In the genomic region with DNA sequence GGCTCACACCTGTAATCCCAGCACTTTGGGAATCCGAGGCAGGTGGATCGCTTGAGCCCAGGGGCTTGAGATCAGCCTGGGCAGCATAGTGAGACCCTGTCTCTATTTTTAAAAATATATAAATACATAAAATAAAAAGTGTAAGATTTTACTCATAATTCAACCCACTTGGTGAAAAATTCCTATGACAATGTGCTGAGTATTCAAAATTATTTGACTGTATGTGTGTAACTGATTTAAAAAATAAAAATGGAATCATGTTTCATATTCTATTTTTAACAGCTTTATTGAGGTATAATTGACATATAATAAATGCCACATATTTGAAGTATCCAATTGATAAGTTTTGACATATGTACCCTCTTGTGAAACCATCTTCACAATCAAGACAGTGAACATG, we compare ENCODE assay signal across 31 cellular contexts. TPM values are rescaled to one million over a fixed set of nuclear protein-coding genes. Genes with fewer than 3 reads are reported as not detected.
DNase-seq lines count a peak whose midpoint lies in the region; ATAC-seq, FAIRE-seq and TF ChIP-seq lines count a peak whose summit lies in the region.
"Had no signal": no experiment of that assay in that cellular context is flagged by ENCODE, and none has a peak within 500 bp of the region (broad histone marks: within the 10 kb centered on the region; RNA-seq: fewer than 3 reads in every experiment).

No MANE protein-coding gene starts in this region.

- no peak overlapping the region for H3K4me3 Mint-ChIP-seq in mesothelial cell of epicardium
- H3K4me3 Mint-ChIP-seq: CD14-positive monocyte; CD4-positive, alpha-beta memory T cell; CD4-positive, CD25-positive, alpha-beta regulatory T cell; CD8-positive, alpha-beta memory T cell had no signal

- no peak overlapping the region for H2AFZ ChIP-seq in HepG2 (ENCODE audit: low read length)
- H2AFZ ChIP-seq in K562 (ENCODE audit: low read depth, low read length), result no peak overlapping the region
- H2AFZ ChIP-seq in mammary epithelial cell (ENCODE audit: low read depth, low read length), result no peak overlapping the region

- TF ChIP-seq POLR2A in HepG2 (IDR thresholded peaks at IDR 0.05; ENCODE audit: insufficient read depth in 1 of 2, low read depth in 2 of 2, low read length in 2 of 2) (no peak), right lobe of liver (IDR thresholded peaks at IDR 0.05) (no peak), K562 (conservative IDR thresholded peaks at IDR 0.05) (no peak)

- no peaks in the 10 kb centered on the region for H3K9me3 Mint-ChIP-seq in mesothelial cell of epicardium
- H3K9me3 Mint-ChIP-seq: CD4-positive, alpha-beta memory T cell; CD8-positive, alpha-beta memory T cell had no signal

- H3K36me3 Mint-ChIP-seq in mesothelial cell of epicardium, result no peaks in the 10 kb centered on the region
- H3K36me3 Mint-ChIP-seq: CD4-positive, alpha-beta memory T cell; CD4-positive, CD25-positive, alpha-beta regulatory T cell; CD8-positive, alpha-beta memory T cell had no signal

- H3K9me3 ChIP-seq in HepG2 (ENCODE audit: low read length) (no peaks in the 10 kb centered on the region), right lobe of liver (no peaks in the 10 kb centered on the region), K562 (replicated peaks; ENCODE audit: control insufficient read depth, insufficient read depth, low read depth, low read length) (no peaks in the 10 kb centered on the region), mammary epithelial cell (replicated peaks; ENCODE audit: insufficient read depth, low read length) (no peaks in the 10 kb centered on the region)
- H3K9me3 ChIP-seq: BE2C, BLaER1 had no signal

- H3K4me3 ChIP-seq in HepG2 (replicated peaks in 1 of 3; ENCODE audit: insufficient read depth in 1 of 3, low read depth in 2 of 3, low read length in 3 of 3) (no peak overlapping the region), right lobe of liver (no peak overlapping the region), K562 (no peak overlapping the region), mammary epithelial cell (replicated peaks in 1 of 3; ENCODE audit: insufficient read depth in 1 of 3, low read depth in 2 of 3, low read length in 3 of 3) (no peak overlapping the region)
- H3K4me3 ChIP-seq: BLaER1, GM12878 had no signal

- in situ Hi-C loops in HepG2 (cut with HindIII; ENCODE audit: extremely low pct_ligation_motif_present, low pct_unique_long_range_greater_than_20kb) (no loop called here), K562 (cut with MboI) (no loop called here), mammary epithelial cell (cut with MboI; ENCODE audit: low sequenced_read_pairs in 2 of 2) (no loop called here)

- CTCF ChIA-PET in HepG2 (lab: Yijun Ruan, JAX; ENCODE audit: low intra/inter-chr PET ratio, low total read pairs) (no interaction called here), K562 (lab: Yijun Ruan, JAX; ENCODE audit: low intra/inter-chr PET ratio) (no interaction called here), mammary epithelial cell (lab: Charles Lee; ENCODE audit: low non-redundant PET) (no interaction called here)

- TF ChIP-seq CTCF in HepG2 (CRISPR knock-in tag; IDR thresholded peaks at IDR 0.05) (no peak), right lobe of liver (IDR thresholded peaks at IDR 0.05) (no peak), K562 (IDR thresholded peaks at IDR 0.05 in 2 of 3, conservative IDR thresholded peaks at IDR 0.05 in 1 of 3; ENCODE audit: insufficient read depth in 2 of 3, low read depth in 1 of 3, low read length in 3 of 3) (no peak), mesothelial cell of epicardium (IDR thresholded peaks at IDR 0.05; ENCODE audit: unreplicated experiment) (no peak), mammary epithelial cell (conservative IDR thresholded peaks at IDR 0.05 in 1 of 2, IDR thresholded peaks at IDR 0.05 in 1 of 2; ENCODE audit: extremely low read depth in 1 of 2, insufficient read depth in 1 of 2, low read depth in 1 of 2, low read length in 2 of 2) (no peak)

- dilution Hi-C loops in mammary epithelial cell (cut with HindIII; ENCODE audit: low sequenced_read_pairs), result loop anchor here (5.0 kb wide), 1 partner anchor 61 kb away; no protein-coding TSS in a partner anchor

- DNase-seq in HepG2 (ENCODE audit: low spot score), result no peak
- DNase-seq in right lobe of liver, result no peak
- no peak for DNase-seq in K562 (ENCODE audit: extremely low read depth in 1 of 4, low spot score in 3 of 4)
- DNase-seq in mesothelial cell of epicardium (ENCODE audit: low spot score in 2 of 2, unreplicated experiment in 2 of 2), result no peak
- no peak for DNase-seq in mammary epithelial cell
- DNase-seq in NCI-H1436 treated with DMSO at 0.1 percent for 48 hours (lab: John Stamatoyannopoulos, UW), result no peak
- DNase-seq: ACHN; BE2C; C1 segment of cervical spinal cord; CD4-positive, alpha-beta memory T cell; CD4-positive, CD25-positive, alpha-beta regulatory T cell; CD8-positive, alpha-beta memory T cell; COR-L47; DMS 273 treated with DMSO at 0.1 percent for 48 hours; DMS153; DMS53; DMS79; DND-41; EL; GDM1 had no signal

- ATAC-seq in HepG2 (no peak), right lobe of liver (no peak), K562 (no peak)
- ATAC-seq: GM12878 had no signal

- H3K79me2 ChIP-seq in HepG2 (ENCODE audit: insufficient read depth, low read length) (no peaks in the 10 kb centered on the region), K562 (ENCODE audit: control insufficient read depth, insufficient read depth, low read length) (no peaks in the 10 kb centered on the region), mammary epithelial cell (ENCODE audit: insufficient read depth, low read length) (no peaks in the 10 kb centered on the region)

- BruUV-seq in HepG2 (replicated peaks; lab: Mats Ljungman, UMichigan) (no TSS peak), K562 (replicated peaks; lab: Mats Ljungman, UMichigan) (no TSS peak), mammary epithelial cell (replicated peaks; lab: Mats Ljungman, UMichigan) (no TSS peak)

- FAIRE-seq in HepG2 (lab: Jason Lieb, UNC), result no peak
- no peak for FAIRE-seq in K562 (lab: Jason Lieb, UNC)
- FAIRE-seq: GM12878, GM12892, GM18507 had no signal

- TF ChIP-seq EP300 in HepG2 (IDR thresholded peaks at IDR 0.05; ENCODE audit: low read depth in 2 of 2, low read length in 2 of 2) (no peak), HepG2 (CRISPR knock-in tag; IDR thresholded peaks at IDR 0.05; ENCODE audit: borderline replicate concordance) (no peak), K562 (IDR thresholded peaks at IDR 0.05; ENCODE audit: low read length) (no peak)

- intact Hi-C loops in HepG2 (cut with micrococcal nuclease; ENCODE audit: unreplicated experiment), result no loop called here
- intact Hi-C loops in right lobe of liver (cut with DNase I), result no loop called here
- intact Hi-C loops in K562 (cut with micrococcal nuclease), result no loop called here
- intact Hi-C loops in mammary epithelial cell (cut with micrococcal nuclease), result no loop called here

- H4K20me1 ChIP-seq in HepG2 (ENCODE audit: insufficient read depth, low read length) (no peaks in the 10 kb centered on the region), K562 (replicated peaks; ENCODE audit: control insufficient read depth, insufficient read depth, low read length) (no peaks in the 10 kb centered on the region), mammary epithelial cell (ENCODE audit: insufficient read depth, low read length) (no peaks in the 10 kb centered on the region)
- H4K20me1 ChIP-seq: BLaER1 had no signal

- POLR2A ChIA-PET in HepG2 (lab: Yijun Ruan, JAX), result no interaction called here
- POLR2A ChIA-PET in K562 (lab: Yijun Ruan, JAX), result interaction anchor here (1.3 kb wide), 1 partner anchor 27 kb away, joined by 4 read pairs; no protein-coding TSS in a partner anchor

- peak overlapping the region; percentile 5 for H3K27ac Mint-ChIP-seq in mesothelial cell of epicardium
- H3K27ac Mint-ChIP-seq: CD14-positive monocyte; CD4-positive, CD25-positive, alpha-beta regulatory T cell had no signal

- H3K27ac ChIP-seq in HepG2 (ENCODE audit: extremely low read length, insufficient read depth, low read length), result no peak overlapping the region
- no peak overlapping the region for H3K27ac ChIP-seq in right lobe of liver
- no peak overlapping the region for H3K27ac ChIP-seq in K562 (ENCODE audit: extremely low read depth, low read depth, low read length)
- no peak overlapping the region for H3K27ac ChIP-seq in mammary epithelial cell (ENCODE audit: insufficient read depth, low read depth, low read length)
- H3K27ac ChIP-seq: 22Rv1, BLaER1 had no signal

- H3K9ac ChIP-seq in HepG2 (ENCODE audit: insufficient read depth, low read depth, low read length) (no peak overlapping the region), K562 (ENCODE audit: insufficient read depth in 1 of 2, low read depth in 2 of 2, low read length in 2 of 2) (no peak overlapping the region), mammary epithelial cell (ENCODE audit: insufficient read depth, low read length) (no peak overlapping the region)
- H3K9ac ChIP-seq: BLaER1 had no signal

- H3K9me1 ChIP-seq in K562 (ENCODE audit: control insufficient read depth, insufficient read depth, low read length), result no peaks in the 10 kb centered on the region

- no peak overlapping the region for H3K4me2 ChIP-seq in HepG2 (ENCODE audit: low read depth, low read length)
- H3K4me2 ChIP-seq in K562 (ENCODE audit: insufficient read depth, low read length), result no peak overlapping the region
- H3K4me2 ChIP-seq in mammary epithelial cell (ENCODE audit: insufficient read depth, low read depth, low read length), result no peak overlapping the region
- H3K4me2 ChIP-seq: BLaER1 had no signal

- peaks cover 23% of the 10 kb centered on the region for H3K4me1 Mint-ChIP-seq in mesothelial cell of epicardium
- H3K4me1 Mint-ChIP-seq: CD14-positive monocyte; CD4-positive, alpha-beta memory T cell; CD4-positive, CD25-positive, alpha-beta regulatory T cell; CD8-positive, alpha-beta memory T cell had no signal

- no peaks in the 10 kb centered on the region for H3K27me3 ChIP-seq in HepG2 (ENCODE audit: control insufficient read depth in 1 of 2, insufficient read depth in 2 of 2, low read length in 2 of 2)
- no peaks in the 10 kb centered on the region for H3K27me3 ChIP-seq in right lobe of liver
- H3K27me3 ChIP-seq in K562 (ENCODE audit: control insufficient read depth in 2 of 2, insufficient read depth in 2 of 2, low read length in 2 of 2), result peaks cover 9 to 13% of the 10 kb centered on the region in 2 experiments; a peak in 4 of 5 replicates
- no peaks in the 10 kb centered on the region for H3K27me3 ChIP-seq in mammary epithelial cell (ENCODE audit: insufficient read depth, low read length)
- H3K27me3 ChIP-seq: BE2C, BLaER1 had no signal

- H3K4me1 ChIP-seq in HepG2 (ENCODE audit: insufficient read depth, low read length), result no peaks in the 10 kb centered on the region
- no peaks in the 10 kb centered on the region for H3K4me1 ChIP-seq in right lobe of liver
- H3K4me1 ChIP-seq in K562 (replicated peaks in 1 of 2; ENCODE audit: control insufficient read depth in 2 of 2, insufficient read depth in 2 of 2, low read length in 2 of 2), result no peaks in the 10 kb centered on the region
- no peaks in the 10 kb centered on the region for H3K4me1 ChIP-seq in mammary epithelial cell (ENCODE audit: insufficient read depth, low read length)
- H3K4me1 ChIP-seq: BE2C, BLaER1 had no signal

- TF ChIP-seq RAD21 in HepG2 (CRISPR knock-in tag; IDR thresholded peaks at IDR 0.05) (no peak), K562 (CRISPR knock-in tag; conservative IDR thresholded peaks at IDR 0.05 in 1 of 2, IDR thresholded peaks at IDR 0.05 in 1 of 2) (no peak)

- 68% methylated on average over 2 of the region's 2 CpGs for WGBS in HepG2 (ENCODE audit: low lambda C conversion rate)
- whole genome bisulfite sequencing in right lobe of liver (ENCODE audit: insufficient coverage, low coverage, low lambda C conversion rate, missing lambda C conversion rate), result 87% methylated on average over 2 of the region's 2 CpGs
- WGBS in K562 (ENCODE audit: insufficient coverage, low coverage, missing lambda C conversion rate), result 0% methylated on average over 2 of the region's 2 CpGs
- WGBS in mammary epithelial cell (ENCODE audit: low coverage, missing lambda C conversion rate), result 100% methylated on average over 2 of the region's 2 CpGs

- no peaks in the 10 kb centered on the region for H3K36me3 ChIP-seq in HepG2 (replicated peaks in 1 of 2; ENCODE audit: control insufficient read depth in 1 of 2, insufficient read depth in 2 of 2, low read length in 2 of 2)
- H3K36me3 ChIP-seq in right lobe of liver, result no peaks in the 10 kb centered on the region
- no peaks in the 10 kb centered on the region for H3K36me3 ChIP-seq in K562 (ENCODE audit: control insufficient read depth, insufficient read depth, low read length)
- H3K36me3 ChIP-seq in mammary epithelial cell (ENCODE audit: insufficient read depth, low read length), result no peaks in the 10 kb centered on the region
- H3K36me3 ChIP-seq: BE2C had no signal

- no peaks in the 10 kb centered on the region for H3K27me3 Mint-ChIP-seq in mesothelial cell of epicardium (ENCODE audit: low read depth)
- H3K27me3 Mint-ChIP-seq: CD4-positive, alpha-beta memory T cell had no signal

RNA-seq across cellular contexts. Expression of gene GM2A, which starts 22.8 kb away (rescaled TPM):
- 16.6 and 29.6 TPM in 2 replicates for total RNA-seq in HepG2 (2016; rRNA removed; fragmentation: Illumina TruSeq; extraction: Trizol)
- 4.1 and 4.6 TPM in 2 replicates for total RNA-seq in HepG2 (2016; cell fraction: cytosol; rRNA removed; fragmentation: Illumina TruSeq; extraction: Trizol; ENCODE audit: low read depth)
- total RNA-seq in HepG2 (2016; cell fraction: insoluble cytoplasmic fraction; rRNA removed; fragmentation: Illumina TruSeq; extraction: Trizol), result 17.1 and 30.7 TPM in 2 replicates
- total RNA-seq in HepG2 (2016; cell fraction: membrane; rRNA removed; fragmentation: Illumina TruSeq; extraction: Trizol), result 11.9 and 12.6 TPM in 2 replicates
- 27.5 and 33.6 TPM in 2 replicates for total RNA-seq in HepG2 (2016; cell fraction: nucleus; rRNA removed; fragmentation: Illumina TruSeq; extraction: Trizol)
- polyA plus RNA-seq in HepG2 (2011; rRNA removed), result 12.9 and 14.6 TPM in 2 replicates
- polyA plus RNA-seq in HepG2 (2011; cell fraction: cytosol; rRNA removed), result 11.3 TPM in 2 replicates
- 3.9 and 5.2 TPM in 2 replicates for polyA plus RNA-seq in HepG2 (2011; cell fraction: nucleus; rRNA removed)
- polyA plus RNA-seq in HepG2 (2012), result 8.5 and 11.0 TPM in 2 replicates
- 3.8 TPM in 2 replicates for polyA plus RNA-seq in HepG2 (2016; cell fraction: cytosol; fragmentation: Illumina TruSeq; extraction: Trizol; ENCODE audit: low read depth)
- 21.4 and 21.7 TPM in 2 replicates for polyA plus RNA-seq in HepG2 (2016; cell fraction: insoluble cytoplasmic fraction; fragmentation: Illumina TruSeq; extraction: Trizol; ENCODE audit: low read depth)
- polyA plus RNA-seq in HepG2 (2016; cell fraction: membrane; fragmentation: Illumina TruSeq; extraction: Trizol; ENCODE audit: low read depth), result 9.6 and 10.8 TPM in 2 replicates
- polyA plus RNA-seq in HepG2 (2016; cell fraction: nucleus; fragmentation: Illumina TruSeq; extraction: Trizol; ENCODE audit: insufficient read depth, low read depth), result 42.8 and 48.3 TPM in 2 replicates
- 9.2 and 31.1 TPM in 2 replicates for polyA minus RNA-seq in HepG2 (2011; rRNA and poly(A)+ RNA removed; ENCODE audit: low replicate concordance)
- 12.1 and 12.7 TPM in 2 replicates for polyA minus RNA-seq in HepG2 (2011; cell fraction: cytosol; rRNA and poly(A)+ RNA removed)
- polyA minus RNA-seq in HepG2 (2011; cell fraction: nucleus; rRNA and poly(A)+ RNA removed), result 6.6 and 10.6 TPM in 2 replicates
- 10 to 100 TPM; 11.7 to 23.6 (median 20.3) TPM for total RNA-seq in right lobe of liver
- total RNA-seq in K562 (2011; cell fraction: chromatin; rRNA removed; ENCODE audit: low replicate concordance), result 6.6 and 8.0 TPM in 2 replicates
- 8.3 and 9.7 TPM in 2 replicates for total RNA-seq in K562 (2011; cell fraction: nucleolus; rRNA removed)
- 9.1 and 11.3 TPM in 2 replicates for total RNA-seq in K562 (2011; cell fraction: nucleoplasm; rRNA removed)
- 9.9 and 12.4 TPM in 2 replicates for total RNA-seq in K562 (2014; rRNA removed)
- 11.9 and 12.3 TPM in 2 replicates for total RNA-seq in K562 (2014; rRNA removed; fragmentation: Illumina TruSeq; extraction: Trizol)
- 34.0 and 36.0 TPM in 2 replicates for total RNA-seq in K562 (2015; rRNA removed; fragmentation: Illumina TruSeq; extraction: Trizol)
- total RNA-seq in K562 (2021), result 13.2 and 14.4 TPM in 2 replicates
- 5.8 and 9.1 TPM in 2 replicates for polyA plus RNA-seq in K562 (2011; rRNA removed)
- 5.6 and 8.0 TPM in 2 replicates for polyA plus RNA-seq in K562 (2011; cell fraction: cytosol; rRNA removed)
- 2.5 and 3.4 TPM in 2 replicates for polyA plus RNA-seq in K562 (2011; cell fraction: nucleus; rRNA removed)
- polyA plus RNA-seq in K562 (2012), result 18.5 and 29.7 TPM in 2 replicates
- 10.6 and 11.1 TPM in 2 replicates for polyA plus RNA-seq in K562 (2014; fragmentation: Illumina TruSeq; extraction: Trizol)
- polyA plus RNA-seq in K562 (2014; fragmentation: Nextera tagmentation; extraction: Ambion mirVana), result 1 to 10 TPM; 7.1 to 10.0 TPM
- polyA plus RNA-seq in K562 (2014; rRNA removed), result 7.3 TPM in 2 replicates
- 10.4 and 13.3 TPM in 2 replicates for polyA minus RNA-seq in K562 (2011; rRNA and poly(A)+ RNA removed)
- 6.2 and 9.7 TPM in 2 replicates for polyA minus RNA-seq in K562 (2011; cell fraction: cytosol; rRNA and poly(A)+ RNA removed)
- polyA minus RNA-seq in K562 (2011; cell fraction: nucleus; rRNA and poly(A)+ RNA removed), result 1.2 and 3.4 TPM in 2 replicates
- total RNA-seq in mesothelial cell of epicardium, result 41.8 to 42.9 TPM (median 42.7 TPM) in 3 replicates
- total RNA-seq in mammary epithelial cell, result 100 to 1,000 TPM; 114 to 138 TPM
- polyA plus RNA-seq in mammary epithelial cell, result 88.4 TPM
- polyA minus RNA-seq in mammary epithelial cell, result 238 TPM

RNA-seq across cellular contexts. Expression of gene SLC36A3, which starts 27.8 kb away (rescaled TPM):
- total RNA-seq in HepG2 (2016; rRNA removed; fragmentation: Illumina TruSeq; extraction: Trizol) (not detected in 2 replicates), right lobe of liver (not detected), K562 (2014; rRNA removed) (not detected in 2 replicates), K562 (2014; rRNA removed; fragmentation: Illumina TruSeq; extraction: Trizol) (not detected in 2 replicates), K562 (2015; rRNA removed; fragmentation: Illumina TruSeq; extraction: Trizol) (not detected in 2 replicates), K562 (2021) (not detected in 2 replicates), mesothelial cell of epicardium (not detected in 3 replicates), mammary epithelial cell (not detected)
- total RNA-seq in HepG2 (2016; cell fraction: cytosol; rRNA removed; fragmentation: Illumina TruSeq; extraction: Trizol; ENCODE audit: low read depth), result not detected in 2 replicates
- total RNA-seq in HepG2 (2016; cell fraction: insoluble cytoplasmic fraction; rRNA removed; fragmentation: Illumina TruSeq; extraction: Trizol), result not detected in 2 replicates
- not detected in 2 replicates for total RNA-seq in HepG2 (2016; cell fraction: membrane; rRNA removed; fragmentation: Illumina TruSeq; extraction: Trizol)
- not detected in 2 replicates for total RNA-seq in HepG2 (2016; cell fraction: nucleus; rRNA removed; fragmentation: Illumina TruSeq; extraction: Trizol)
- polyA plus RNA-seq in HepG2 (2011; rRNA removed) (not detected in 2 replicates), K562 (2011; rRNA removed) (not detected in 2 replicates), K562 (2014; fragmentation: Illumina TruSeq; extraction: Trizol) (not detected in 2 replicates), K562 (2014; fragmentation: Nextera tagmentation; extraction: Ambion mirVana) (not detected), K562 (2014; rRNA removed) (not detected in 2 replicates), mammary epithelial cell (not detected)
- not detected in 2 replicates for polyA plus RNA-seq in HepG2 (2011; cell fraction: cytosol; rRNA removed)
- polyA plus RNA-seq in HepG2 (2011; cell fraction: nucleus; rRNA removed), result not detected in 2 replicates
- not detected in 2 replicates for polyA plus RNA-seq in HepG2 (2012)
- polyA plus RNA-seq in HepG2 (2016; cell fraction: cytosol; fragmentation: Illumina TruSeq; extraction: Trizol; ENCODE audit: low read depth), result not detected in 2 replicates
- not detected in 2 replicates for polyA plus RNA-seq in HepG2 (2016; cell fraction: insoluble cytoplasmic fraction; fragmentation: Illumina TruSeq; extraction: Trizol; ENCODE audit: low read depth)
- not detected in 2 replicates for polyA plus RNA-seq in HepG2 (2016; cell fraction: membrane; fragmentation: Illumina TruSeq; extraction: Trizol; ENCODE audit: low read depth)
- not detected in 2 replicates for polyA plus RNA-seq in HepG2 (2016; cell fraction: nucleus; fragmentation: Illumina TruSeq; extraction: Trizol; ENCODE audit: insufficient read depth, low read depth)
- polyA minus RNA-seq in HepG2 (2011; rRNA and poly(A)+ RNA removed; ENCODE audit: low replicate concordance), result not detected in 2 replicates
- polyA minus RNA-seq in HepG2 (2011; cell fraction: cytosol; rRNA and poly(A)+ RNA removed), result not detected in 2 replicates
- not detected in 2 replicates for polyA minus RNA-seq in HepG2 (2011; cell fraction: nucleus; rRNA and poly(A)+ RNA removed)
- not detected in 2 replicates for total RNA-seq in K562 (2011; cell fraction: chromatin; rRNA removed; ENCODE audit: low replicate concordance)
- total RNA-seq in K562 (2011; cell fraction: nucleolus; rRNA removed), result not detected in 2 replicates
- not detected in 2 replicates for total RNA-seq in K562 (2011; cell fraction: nucleoplasm; rRNA removed)
- polyA plus RNA-seq in K562 (2011; cell fraction: cytosol; rRNA removed), result not detected in 2 replicates
- not detected in 2 replicates for polyA plus RNA-seq in K562 (2011; cell fraction: nucleus; rRNA removed)
- not detected in 2 replicates for polyA plus RNA-seq in K562 (2012)
- not detected in 2 replicates for polyA minus RNA-seq in K562 (2011; rRNA and poly(A)+ RNA removed)
- polyA minus RNA-seq in K562 (2011; cell fraction: cytosol; rRNA and poly(A)+ RNA removed), result not detected in 2 replicates
- polyA minus RNA-seq in K562 (2011; cell fraction: nucleus; rRNA and poly(A)+ RNA removed), result not detected in 2 replicates
- polyA minus RNA-seq in mammary epithelial cell, result not detected
- total RNA-seq: A172; A673; CD4-positive, alpha-beta memory T cell; CD4-positive, CD25-positive, alpha-beta regulatory T cell; CD8-positive, alpha-beta memory T cell; Daoy; G401; GM12878 had no signal
- polyA plus RNA-seq: AG04450; CD14-positive monocyte; CD4-positive, alpha-beta memory T cell; CD4-positive, CD25-positive, alpha-beta regulatory T cell; CD8-positive, alpha-beta memory T cell had no signal

RNA-seq across cellular contexts. Expression of gene CCDC69, which starts 51.9 kb away (rescaled TPM):
- total RNA-seq in HepG2 (2016; rRNA removed; fragmentation: Illumina TruSeq; extraction: Trizol) (45.2 and 46.3 TPM in 2 replicates), right lobe of liver (10 to 100 TPM; 11.8 to 30.9 (median 22.9) TPM), K562 (2014; rRNA removed) (8.0 and 10.7 TPM in 2 replicates), K562 (2014; rRNA removed; fragmentation: Illumina TruSeq; extraction: Trizol) (7.2 and 7.3 TPM in 2 replicates), K562 (2015; rRNA removed; fragmentation: Illumina TruSeq; extraction: Trizol) (10.4 and 10.6 TPM in 2 replicates), K562 (2021) (7.5 and 7.6 TPM in 2 replicates), mesothelial cell of epicardium (4.7 to 5.5 TPM (median 4.8 TPM) in 3 replicates), mammary epithelial cell (1 to 10 TPM in 1 of 2 donors, under 1 TPM in 1; 0.17 to 1.3 TPM)
- 55.5 and 59.1 TPM in 2 replicates for total RNA-seq in HepG2 (2016; cell fraction: cytosol; rRNA removed; fragmentation: Illumina TruSeq; extraction: Trizol; ENCODE audit: low read depth)
- 40.1 and 44.9 TPM in 2 replicates for total RNA-seq in HepG2 (2016; cell fraction: insoluble cytoplasmic fraction; rRNA removed; fragmentation: Illumina TruSeq; extraction: Trizol)
- 122 and 135 TPM in 2 replicates for total RNA-seq in HepG2 (2016; cell fraction: membrane; rRNA removed; fragmentation: Illumina TruSeq; extraction: Trizol)
- total RNA-seq in HepG2 (2016; cell fraction: nucleus; rRNA removed; fragmentation: Illumina TruSeq; extraction: Trizol), result 20.8 and 25.7 TPM in 2 replicates
- polyA plus RNA-seq in HepG2 (2011; rRNA removed) (12.2 and 14.4 TPM in 2 replicates), K562 (2011; rRNA removed) (11.5 and 12.2 TPM in 2 replicates), K562 (2014; fragmentation: Illumina TruSeq; extraction: Trizol) (9.6 and 11.1 TPM in 2 replicates), K562 (2014; fragmentation: Nextera tagmentation; extraction: Ambion mirVana) (1 to 10 TPM in 1 of 2 experiments, under 1 TPM in 1; 0.65 to 1.5 TPM), K562 (2014; rRNA removed) (6.6 and 7.2 TPM in 2 replicates), mammary epithelial cell (2.2 TPM)
- 10.9 and 17.9 TPM in 2 replicates for polyA plus RNA-seq in HepG2 (2011; cell fraction: cytosol; rRNA removed)
- 5.2 and 8.5 TPM in 2 replicates for polyA plus RNA-seq in HepG2 (2011; cell fraction: nucleus; rRNA removed)
- polyA plus RNA-seq in HepG2 (2012), result 11.3 and 12.9 TPM in 2 replicates
- polyA plus RNA-seq in HepG2 (2016; cell fraction: cytosol; fragmentation: Illumina TruSeq; extraction: Trizol; ENCODE audit: low read depth), result 76.9 and 83.3 TPM in 2 replicates
- polyA plus RNA-seq in HepG2 (2016; cell fraction: insoluble cytoplasmic fraction; fragmentation: Illumina TruSeq; extraction: Trizol; ENCODE audit: low read depth), result 49.2 and 57.5 TPM in 2 replicates
- 129 and 152 TPM in 2 replicates for polyA plus RNA-seq in HepG2 (2016; cell fraction: membrane; fragmentation: Illumina TruSeq; extraction: Trizol; ENCODE audit: low read depth)
- 30.6 and 33.2 TPM in 2 replicates for polyA plus RNA-seq in HepG2 (2016; cell fraction: nucleus; fragmentation: Illumina TruSeq; extraction: Trizol; ENCODE audit: insufficient read depth, low read depth)
- 0.35 and 14.2 TPM in 2 replicates for polyA minus RNA-seq in HepG2 (2011; rRNA and poly(A)+ RNA removed; ENCODE audit: low replicate concordance)
- 5.0 and 5.8 TPM in 2 replicates for polyA minus RNA-seq in HepG2 (2011; cell fraction: cytosol; rRNA and poly(A)+ RNA removed)
- polyA minus RNA-seq in HepG2 (2011; cell fraction: nucleus; rRNA and poly(A)+ RNA removed), result 6.7 and 12.7 TPM in 2 replicates
- 4.2 and 7.7 TPM in 2 replicates for total RNA-seq in K562 (2011; cell fraction: chromatin; rRNA removed; ENCODE audit: low replicate concordance)
- 3.7 and 3.8 TPM in 2 replicates for total RNA-seq in K562 (2011; cell fraction: nucleolus; rRNA removed)
- total RNA-seq in K562 (2011; cell fraction: nucleoplasm; rRNA removed), result 5.5 and 8.5 TPM in 2 replicates
- polyA plus RNA-seq in K562 (2011; cell fraction: cytosol; rRNA removed), result 8.8 and 11.5 TPM in 2 replicates
- 4.4 and 4.6 TPM in 2 replicates for polyA plus RNA-seq in K562 (2011; cell fraction: nucleus; rRNA removed)
- polyA plus RNA-seq in K562 (2012), result 10.4 and 12.9 TPM in 2 replicates
- polyA minus RNA-seq in K562 (2011; rRNA and poly(A)+ RNA removed), result 8.0 and 8.5 TPM in 2 replicates
- polyA minus RNA-seq in K562 (2011; cell fraction: cytosol; rRNA and poly(A)+ RNA removed), result 3.7 and 3.9 TPM in 2 replicates
- 1.8 and 3.9 TPM in 2 replicates for polyA minus RNA-seq in K562 (2011; cell fraction: nucleus; rRNA and poly(A)+ RNA removed)
- 0.16 TPM for polyA minus RNA-seq in mammary epithelial cell
- total RNA-seq: A673 had no signal

Comparison
In these comparisons a context has a peak if more than half of its experiments do, and no peak if none do; other contexts are left out.
1. Of the 241 proteins assayed by ChIP-seq in both HepG2 and K562: peak only in HepG2: MAFF; only in K562: none; in both: none; in neither: 239; mixed calls (peak in some experiments, not most) for 1.